31 cellular contexts compared by ENCODE assay signal in genomic region chr14:93337884-93338283, GRCh38. TPM values are rescaled to one million over a fixed set of nuclear protein-coding genes. Genes with fewer than 3 reads are reported as not detected.
"Had no signal": no experiment of that assay in that cellular context is flagged by ENCODE, and none has a peak within 500 bp of the region (broad histone marks: within the 10 kb centered on the region; RNA-seq: fewer than 3 reads in every experiment).

No MANE protein-coding gene starts in this region.

- H3K9me3 ChIP-seq: right lobe of liver, thoracic aorta, thyroid gland, vagina had no signal

- H3K9ac ChIP-seq: parathyroid adenoma had no signal

- H3K4me3 ChIP-seq: psoas muscle, right lobe of liver, sigmoid colon, stomach, thoracic aorta, thyroid gland, tibial nerve, upper lobe of left lung, vagina had no signal

- H3K36me3 Mint-ChIP-seq: stimulated activated effector memory CD8-positive, alpha-beta T cell treated with anti-CD3 and anti-CD28 coated beads, Interleukin-12 subunit alpha, Interleukin-12 subunit beta, amount 100 ng/mL, for 72 hours had no signal

- H3K27ac Mint-ChIP-seq: naive thymus-derived CD8-positive, alpha-beta T cell; natural killer cell treated with Interleukin-12 subunit alpha and Interleukin-12 subunit beta and Interleukin-15 and Interleukin-18, amount 100 ng/mL, for 72 hours; nephron progenitor cell; progenitor cell of endocrine pancreas; stimulated activated effector memory CD8-positive, alpha-beta T cell treated with anti-CD3 and anti-CD28 coated beads, Interleukin-12 subunit alpha, Interleukin-12 subunit beta, amount 100 ng/mL, for 72 hours; stimulated activated naive B cell treated with anti-CD40 and anti-IgM and Interleukin-4, amounts not matched to agents 10 μg/mL and 1 μg/mL and 100 μg/mL, for 72 hours; stimulated activated naive CD8-positive, alpha-beta T cell treated with anti-CD3 and anti-CD28 coated beads, Interleukin-15, Interleukin-2, amounts not matched to agents 100 ng/mL and 50 ng/mL, for 24 hours had no signal

- H3K27me3 ChIP-seq: right lobe of liver, sigmoid colon, stomach, thyroid gland, tibial nerve, upper lobe of left lung, vagina had no signal

- H3K27ac ChIP-seq: parathyroid adenoma, psoas muscle, right lobe of liver, sigmoid colon, stomach, thoracic aorta, thyroid gland, tibial nerve, upper lobe of left lung, vagina had no signal

- H2AFZ ChIP-seq: parathyroid adenoma had no signal

- H3K36me3 ChIP-seq: right lobe of liver, sigmoid colon, stomach, thoracic aorta, thyroid gland, upper lobe of left lung, vagina had no signal

- H3K4me3 Mint-ChIP-seq: naive thymus-derived CD8-positive, alpha-beta T cell; natural killer cell treated with Interleukin-12 subunit alpha and Interleukin-12 subunit beta and Interleukin-15 and Interleukin-18, amount 100 ng/mL, for 72 hours; nephron progenitor cell; stimulated activated effector memory CD8-positive, alpha-beta T cell treated with anti-CD3 and anti-CD28 coated beads, Interleukin-12 subunit alpha, Interleukin-12 subunit beta, amount 100 ng/mL, for 72 hours; stimulated activated naive B cell treated with anti-CD40 and anti-IgM and Interleukin-4, amounts not matched to agents 10 μg/mL and 1 μg/mL and 100 μg/mL, for 72 hours; stimulated activated naive CD8-positive, alpha-beta T cell treated with anti-CD3 and anti-CD28 coated beads, Interleukin-15, Interleukin-2, amounts not matched to agents 100 ng/mL and 50 ng/mL, for 24 hours had no signal

- DNase-seq: naive B cell; naive thymus-derived CD8-positive, alpha-beta T cell; nephron progenitor cell; occipital lobe; psoas muscle; right cardiac atrium; right lobe of liver; sigmoid colon; small intestine; stimulated activated CD4-positive, alpha-beta T cell treated with anti-CD3 and anti-CD28 coated beads, Interleukin-2, amount 100 ng/mL, for 24 hours; stimulated activated CD4-positive, alpha-beta T cell treated with anti-CD3 and anti-CD28 coated beads, Interleukin-2, amount 100 ng/mL, for 48 hours; stimulated activated naive B cell treated with anti-CD40 and anti-IgM and Interleukin-4, amounts not matched to agents 10 μg/mL and 1 μg/mL and 100 μg/mL, for 72 hours; stimulated activated naive CD4-positive, alpha-beta T cell treated with Interleukin-2 at 50 U/mL for 16 hours; stomach; thyroid gland; trophoblast cell had no signal

- H3K9me3 Mint-ChIP-seq: natural killer cell treated with Interleukin-12 subunit alpha and Interleukin-12 subunit beta and Interleukin-15 and Interleukin-18, amount 100 ng/mL, for 72 hours; stimulated activated effector memory CD8-positive, alpha-beta T cell treated with anti-CD3 and anti-CD28 coated beads, Interleukin-12 subunit alpha, Interleukin-12 subunit beta, amount 100 ng/mL, for 72 hours had no signal

- H3K27me3 Mint-ChIP-seq: naive B cell; natural killer cell treated with Interleukin-12 subunit alpha and Interleukin-12 subunit beta and Interleukin-15 and Interleukin-18, amount 100 ng/mL, for 72 hours; progenitor cell of endocrine pancreas; stimulated activated naive B cell treated with anti-CD40 and anti-IgM and Interleukin-4, amounts not matched to agents 10 μg/mL and 1 μg/mL and 100 μg/mL, for 72 hours; stimulated activated naive CD8-positive, alpha-beta T cell treated with anti-CD3 and anti-CD28 coated beads, Interleukin-15, Interleukin-2, amounts not matched to agents 100 ng/mL and 50 ng/mL, for 24 hours had no signal

- ATAC-seq: naive thymus-derived CD8-positive, alpha-beta T cell; natural killer cell treated with Interleukin-12 subunit alpha and Interleukin-12 subunit beta and Interleukin-15 and Interleukin-18, amount 100 ng/mL, for 72 hours; psoas muscle; right cardiac atrium; right lobe of liver; stimulated activated effector memory CD8-positive, alpha-beta T cell treated with anti-CD3 and anti-CD28 coated beads, Interleukin-12 subunit alpha, Interleukin-12 subunit beta, amount 100 ng/mL, for 72 hours; stimulated activated naive B cell treated with anti-CD40 and anti-IgM and Interleukin-4, amounts not matched to agents 10 μg/mL and 1 μg/mL and 100 μg/mL, for 72 hours had no signal

RNA-seq across cellular contexts. Expression of gene COX8C, which starts 9.1 kb away (rescaled TPM):
- total RNA-seq: naive thymus-derived CD8-positive, alpha-beta T cell; natural killer cell treated with Interleukin-12 subunit alpha and Interleukin-12 subunit beta and Interleukin-15 and Interleukin-18, amount 100 ng/mL, for 72 hours; neural crest cell; occipital lobe; osteocyte; progenitor cell of endocrine pancreas; right lobe of liver; sigmoid colon; skeletal muscle tissue; stomach; subcutaneous adipose tissue; temporal lobe; thoracic aorta; thyroid gland; tibial nerve; upper lobe of left lung; ureter; vagina had no signal
- polyA plus RNA-seq: naive thymus-derived CD8-positive, alpha-beta T cell; sigmoid colon; small intestine; stomach had no signal
